In genomic region chr3:156760333-156760732, GRCh38 we compare ENCODE assay signal across 1 cellular context.
A peak's percentile ranks its signal among the peaks of the same experiment; 100 is the strongest.
TF ChIP-seq lines count a peak whose summit lies in the region.

No MANE protein-coding gene starts in this region.

TF ChIP-seq in K562, 482 proteins besides CTCF, POLR2A, EP300 and RAD21 (continued from another document and continues in another):
- no peak for TF ChIP-seq CHD7 (IDR thresholded peaks at IDR 0.05; ENCODE audit: low read depth, low read length)
- no peak for TF ChIP-seq CHD4 (IDR thresholded peaks at IDR 0.05; ENCODE audit: insufficient read depth, insufficient replicate concordance, low read depth, low read length, poor library complexity, severe bottlenecking)
- no peak for TF ChIP-seq SIRT6 (IDR thresholded peaks at IDR 0.05; ENCODE audit: low read depth, low read length)
- no peak for TF ChIP-seq ZNF121 (CRISPR knock-in tag; conservative IDR thresholded peaks at IDR 0.05)
- TF ChIP-seq YBX1 (IDR thresholded peaks at IDR 0.05), result no peak
- no peak for TF ChIP-seq GATAD2B (IDR thresholded peaks at IDR 0.05; ENCODE audit: borderline replicate concordance)
- TF ChIP-seq AFF4 (CRISPR knock-in tag; IDR thresholded peaks at IDR 0.05), result no peak
- TF ChIP-seq ZNF57 (CRISPR knock-in tag; IDR thresholded peaks at IDR 0.05), result no peak
- no peak for TF ChIP-seq TCF7 (IDR thresholded peaks at IDR 0.05; ENCODE audit: borderline replicate concordance)
- no peak for TF ChIP-seq SMARCE1 (IDR thresholded peaks at IDR 0.05)
- TF ChIP-seq MEF2D (tag; conservative IDR thresholded peaks at IDR 0.05; ENCODE audit: low read depth), result no peak
- no peak for TF ChIP-seq ZNF282 (CRISPR knock-in tag; IDR thresholded peaks at IDR 0.05)
- no peak for TF ChIP-seq SIN3A (IDR thresholded peaks at IDR 0.05; ENCODE audit: borderline replicate concordance in 2 of 2, control insufficient read depth in 1 of 2, low read depth in 2 of 2, low read length in 2 of 2)
- TF ChIP-seq ZNF507 (tag; conservative IDR thresholded peaks at IDR 0.05), result peak; percentile 57
- TF ChIP-seq EGR1 (conservative IDR thresholded peaks at IDR 0.05), result no peak
- TF ChIP-seq, protein P1, sequence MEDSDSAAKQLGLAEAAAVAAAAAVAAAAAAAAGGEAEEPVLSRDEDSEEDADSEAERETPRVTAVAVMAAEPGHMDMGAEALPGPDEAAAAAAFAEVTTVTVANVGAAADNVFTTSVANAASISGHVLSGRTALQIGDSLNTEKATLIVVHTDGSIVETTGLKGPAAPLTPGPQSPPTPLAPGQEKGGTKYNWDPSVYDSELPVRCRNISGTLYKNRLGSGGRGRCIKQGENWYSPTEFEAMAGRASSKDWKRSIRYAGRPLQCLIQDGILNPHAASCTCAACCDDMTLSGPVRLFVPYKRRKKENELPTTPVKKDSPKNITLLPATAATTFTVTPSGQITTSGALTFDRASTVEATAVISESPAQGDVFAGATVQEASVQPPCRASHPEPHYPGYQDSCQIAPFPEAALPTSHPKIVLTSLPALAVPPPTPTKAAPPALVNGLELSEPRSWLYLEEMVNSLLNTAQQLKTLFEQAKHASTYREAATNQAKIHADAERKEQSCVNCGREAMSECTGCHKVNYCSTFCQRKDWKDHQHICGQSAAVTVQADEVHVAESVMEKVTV (CRISPR knock-in tag; IDR thresholded peaks at IDR 0.05), result no peak
- TF ChIP-seq BRD9 (IDR thresholded peaks at IDR 0.05; ENCODE audit: low read depth, partially characterized antibody), result peak; percentile 57
- no peak for TF ChIP-seq KLF10 (CRISPR knock-in tag; IDR thresholded peaks at IDR 0.05)
- no peak for TF ChIP-seq KDM2B (CRISPR knock-in tag; IDR thresholded peaks at IDR 0.05)
- TF ChIP-seq ATF2 (CRISPR knock-in tag; IDR thresholded peaks at IDR 0.05), result no peak
- TF ChIP-seq CHAMP1 (IDR thresholded peaks at IDR 0.05), result no peak
- TF ChIP-seq CBFA2T2 (conservative IDR thresholded peaks at IDR 0.05), result peak; percentile 41
- no peak for TF ChIP-seq STAT5A (IDR thresholded peaks at IDR 0.05; ENCODE audit: borderline replicate concordance, low read length)
- peak; percentile 41; the same call in 1 of the 2 replicates for TF ChIP-seq DPF2 (IDR thresholded peaks at IDR 0.05)
- no peak for TF ChIP-seq SOX6 (IDR thresholded peaks at IDR 0.05)
- TF ChIP-seq CHD1 (IDR thresholded peaks at IDR 0.05; ENCODE audit: low read length), result no peak
- no peak for TF ChIP-seq PHB (CRISPR knock-in tag; IDR thresholded peaks at IDR 0.05)
- TF ChIP-seq OTX1 (CRISPR knock-in tag; IDR thresholded peaks at IDR 0.05), result no peak
- TF ChIP-seq ZC3H11A (IDR thresholded peaks at IDR 0.05; ENCODE audit: low read depth, low read length), result no peak
- peak; percentile 21 for TF ChIP-seq MEIS2 (IDR thresholded peaks at IDR 0.05; ENCODE audit: partially characterized antibody)
- no peak for TF ChIP-seq HMGN3 (IDR thresholded peaks at IDR 0.05; ENCODE audit: borderline replicate concordance, extremely low read depth, insufficient read length, low read depth, low read length)
- TF ChIP-seq, protein P2, sequence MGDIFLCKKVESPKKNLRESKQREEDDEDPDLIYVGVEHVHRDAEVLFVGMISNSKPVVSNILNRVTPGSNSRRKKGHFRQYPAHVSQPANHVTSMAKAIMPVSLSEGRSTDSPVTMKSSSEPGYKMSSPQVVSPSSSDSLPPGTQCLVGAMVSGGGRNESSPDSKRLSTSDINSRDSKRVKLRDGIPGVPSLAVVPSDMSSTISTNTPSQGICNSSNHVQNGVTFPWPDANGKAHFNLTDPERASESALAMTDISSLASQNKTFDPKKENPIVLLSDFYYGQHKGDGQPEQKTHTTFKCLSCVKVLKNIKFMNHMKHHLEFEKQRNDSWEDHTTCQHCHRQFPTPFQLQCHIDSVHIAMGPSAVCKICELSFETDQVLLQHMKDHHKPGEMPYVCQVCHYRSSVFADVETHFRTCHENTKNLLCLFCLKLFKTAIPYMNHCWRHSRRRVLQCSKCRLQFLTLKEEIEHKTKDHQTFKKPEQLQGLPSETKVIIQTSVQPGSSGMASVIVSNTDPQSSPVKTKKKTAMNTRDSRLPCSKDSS (IDR thresholded peaks at IDR 0.05; ENCODE audit: low read depth, partially characterized antibody), result no peak
- no peak for TF ChIP-seq HDGF (IDR thresholded peaks at IDR 0.05)
- no peak for TF ChIP-seq ELF2 (CRISPR knock-in tag; IDR thresholded peaks at IDR 0.05)
- no peak for TF ChIP-seq NFXL1 (CRISPR knock-in tag; IDR thresholded peaks at IDR 0.05)
- TF ChIP-seq, protein P3, sequence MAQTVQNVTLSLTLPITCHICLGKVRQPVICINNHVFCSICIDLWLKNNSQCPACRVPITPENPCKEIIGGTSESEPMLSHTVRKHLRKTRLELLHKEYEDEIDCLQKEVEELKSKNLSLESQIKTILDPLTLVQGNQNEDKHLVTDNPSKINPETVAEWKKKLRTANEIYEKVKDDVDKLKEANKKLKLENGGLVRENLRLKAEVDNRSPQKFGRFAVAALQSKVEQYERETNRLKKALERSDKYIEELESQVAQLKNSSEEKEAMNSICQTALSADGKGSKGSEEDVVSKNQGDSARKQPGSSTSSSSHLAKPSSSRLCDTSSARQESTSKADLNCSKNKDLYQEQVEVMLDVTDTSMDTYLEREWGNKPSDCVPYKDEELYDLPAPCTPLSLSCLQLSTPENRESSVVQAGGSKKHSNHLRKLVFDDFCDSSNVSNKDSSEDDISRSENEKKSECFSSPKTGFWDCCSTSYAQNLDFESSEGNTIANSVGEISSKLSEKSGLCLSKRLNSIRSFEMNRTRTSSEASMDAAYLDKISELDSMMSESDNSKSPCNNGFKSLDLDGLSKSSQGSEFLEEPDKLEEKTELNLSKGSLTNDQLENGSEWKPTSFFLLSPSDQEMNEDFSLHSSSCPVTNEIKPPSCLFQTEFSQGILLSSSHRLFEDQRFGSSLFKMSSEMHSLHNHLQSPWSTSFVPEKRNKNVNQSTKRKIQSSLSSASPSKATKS (CRISPR knock-in tag; IDR thresholded peaks at IDR 0.05), result no peak
- peak; percentile 11; the same call in 1 of the 2 replicates for TF ChIP-seq NFE2 (IDR thresholded peaks at IDR 0.05; ENCODE audit: low read depth)
- TF ChIP-seq KDM1A (IDR thresholded peaks at IDR 0.05), result peak; percentile 68 to 80
